In genomic region chr18:48607049-48607984, GRCh38 we compare ENCODE assay signal across 15 cellular contexts.
DNase-seq lines count a peak whose midpoint lies in the region; ATAC-seq and TF ChIP-seq lines count a peak whose summit lies in the region.
"Had no signal": no experiment of that assay in that cellular context is flagged by ENCODE, and none has a peak within 500 bp of the region (broad histone marks: within the 10 kb centered on the region; RNA-seq: fewer than 3 reads in every experiment).

No MANE protein-coding gene starts in this region.

- H3K4me3 ChIP-seq in choroid plexus epithelial cell (ENCODE audit: low read depth, low read length) (no peak overlapping the region), mesenchymal stem cell (ENCODE audit: insufficient read depth in 1 of 2, low read depth in 1 of 2, low read length in 2 of 2) (no peak overlapping the region)

- CTCF ChIA-PET in Calu3 (lab: Charles Lee) = interaction anchor here (0.7 kb wide), 1 partner anchor 410 kb away, joined by 3 read pairs; no protein-coding TSS in a partner anchor

- peaks cover 46% of the 10 kb centered on the region for H3K79me1 ChIP-seq in mesenchymal stem cell (replicated peaks; ENCODE audit: low read length, poor library complexity, severe bottlenecking)

- H3K9me3 ChIP-seq in mesenchymal stem cell (ENCODE audit: control insufficient read depth, low read length) = no peaks in the 10 kb centered on the region

- peak overlapping the region; percentile 88 for H2AK5ac ChIP-seq in mesenchymal stem cell (ENCODE audit: low read length, severe bottlenecking)

- no peaks in the 10 kb centered on the region for H3K27me3 Mint-ChIP-seq in Calu3 (ENCODE audit: unreplicated experiment)
- H3K27me3 Mint-ChIP-seq: IgD-negative memory B cell, naive B cell had no signal

- no peak overlapping the region for H2BK12ac ChIP-seq in mesenchymal stem cell (ENCODE audit: low read length in 2 of 2)

- no peaks in the 10 kb centered on the region for H3K36me3 Mint-ChIP-seq in Calu3 (ENCODE audit: insufficient read depth, unreplicated experiment)
- H3K36me3 Mint-ChIP-seq: CD8-positive, alpha-beta T cell had no signal

- H3K27me3 ChIP-seq in mesenchymal stem cell (ENCODE audit: control insufficient read depth in 1 of 2, insufficient read depth in 1 of 2, low read length in 2 of 2) = no peaks in the 10 kb centered on the region

- TF ChIP-seq CTCF in choroid plexus epithelial cell (conservative IDR thresholded peaks at IDR 0.05; ENCODE audit: low read depth, low read length) (peak; percentile 19), Calu3 (IDR thresholded peaks at IDR 0.05; ENCODE audit: unreplicated experiment) (no peak)

- no peak for TF ChIP-seq RAD21 in Ishikawa (IDR thresholded peaks at IDR 0.05; ENCODE audit: low read depth)

- H3K36me3 ChIP-seq in mesenchymal stem cell (ENCODE audit: control insufficient read depth in 1 of 2, insufficient read depth in 2 of 2, low read depth in 1 of 2, low read length in 2 of 2) = peaks cover 0 to 26% of the 10 kb centered on the region in 2 experiments

- no peak overlapping the region for H3K27ac Mint-ChIP-seq in Calu3 (ENCODE audit: unreplicated experiment)
- H3K27ac Mint-ChIP-seq: CD8-positive, alpha-beta T cell; IgD-negative memory B cell had no signal

- H3K4me3 Mint-ChIP-seq in Calu3 (ENCODE audit: low read depth, unreplicated experiment) = no peak overlapping the region
- H3K4me3 Mint-ChIP-seq: CD8-positive, alpha-beta T cell; IgD-negative memory B cell; naive B cell had no signal

- H3K4me1 ChIP-seq in mesenchymal stem cell (ENCODE audit: control insufficient read depth, insufficient read depth, low read depth, low read length) = peaks cover 54% of the 10 kb centered on the region

- no peak overlapping the region for H4K91ac ChIP-seq in mesenchymal stem cell (ENCODE audit: low read length)

- H3K9ac ChIP-seq in mesenchymal stem cell (ENCODE audit: low read length) = no peak overlapping the region

- no peak overlapping the region for H2BK5ac ChIP-seq in mesenchymal stem cell (ENCODE audit: low read depth, low read length, poor library complexity, severe bottlenecking)

- H3K4ac ChIP-seq in mesenchymal stem cell (ENCODE audit: low read depth in 1 of 2, low read length in 2 of 2) = no peak overlapping the region

- no peak overlapping the region for H2AFZ ChIP-seq in mesenchymal stem cell (ENCODE audit: low read depth, low read length)

- peak; percentile 85 for DNase-seq in AG08396 (ENCODE audit: low spot score)
- peak; percentile 94 for DNase-seq in choroid plexus epithelial cell (ENCODE audit: low read depth)
- peak; percentile 85 for DNase-seq in mesenchymal stem cell
- DNase-seq in Kasumi-1 (lab: John Stamatoyannopoulos, UW) = no peak
- DNase-seq in Calu3 = no peak
- DNase-seq: activated effector memory CD4-positive, alpha-beta T cell treated with anti-CD3 and anti-CD28 coated beads, Interleukin-2, amount 50 U/mL, for 16 hours; CD8-positive, alpha-beta T cell; naive B cell; NCI-H82 had no signal

- intact Hi-C loops in Calu3 (cut with micrococcal nuclease; ENCODE audit: unreplicated experiment) = no loop called here

- no TSS peak for BruUV-seq in Calu3 (replicated peaks; lab: Mats Ljungman, UMichigan)

- WGBS in mesenchymal stem cell = 45% methylated on average over 8 of the region's 8 CpGs

- H3K23ac ChIP-seq in mesenchymal stem cell (ENCODE audit: low read length in 2 of 2) = no peak overlapping the region

- no peaks in the 10 kb centered on the region for H3K4me1 Mint-ChIP-seq in Calu3 (ENCODE audit: low read depth, unreplicated experiment)
- H3K4me1 Mint-ChIP-seq: IgD-negative memory B cell had no signal

- no peak overlapping the region for H3K18ac ChIP-seq in mesenchymal stem cell (ENCODE audit: low read depth in 1 of 2, low read length in 2 of 2)

- ATAC-seq in GM21515 (IDR thresholded peaks at IDR 0.05; ENCODE audit: unreplicated experiment) (no peak), HG02852 (IDR thresholded peaks at IDR 0.05; ENCODE audit: unreplicated experiment) (no peak)
- ATAC-seq: CD8-positive, alpha-beta T cell had no signal

- no peak overlapping the region for H2BK15ac ChIP-seq in mesenchymal stem cell (ENCODE audit: low read depth, poor library complexity, severe bottlenecking)

- no peak overlapping the region for H3K4me2 ChIP-seq in mesenchymal stem cell (ENCODE audit: low read length, poor library complexity, severe bottlenecking)

- no peak overlapping the region for H2BK120ac ChIP-seq in mesenchymal stem cell (ENCODE audit: low read depth, low read length)

- no peak for TF ChIP-seq EP300 in Ishikawa (IDR thresholded peaks at IDR 0.05; ENCODE audit: borderline replicate concordance)

- H4K8ac ChIP-seq in mesenchymal stem cell (ENCODE audit: low read length) = no peak overlapping the region

- no peak overlapping the region for H3K14ac ChIP-seq in mesenchymal stem cell (ENCODE audit: low read length in 2 of 2)

- peaks cover 7% of the 10 kb centered on the region for H3K9me3 Mint-ChIP-seq in Calu3 (ENCODE audit: low read depth, unreplicated experiment)
- H3K9me3 Mint-ChIP-seq: CD8-positive, alpha-beta T cell; IgD-negative memory B cell had no signal

- H3K27ac ChIP-seq in mesenchymal stem cell (ENCODE audit: low read length, poor library complexity, severe bottlenecking) = peak overlapping the region; percentile 80
- H3K27ac ChIP-seq: epithelial cell of prostate, VCaP had no signal

TF ChIP-seq in Ishikawa, 13 proteins besides CTCF, POLR2A, EP300 and RAD21:
- peak; percentile 72 for TF ChIP-seq NFIC (IDR thresholded peaks at IDR 0.05)
- TF ChIP-seq REST (IDR thresholded peaks at IDR 0.05; ENCODE audit: low read depth) = peak; percentile 87
- TF ChIP-seq CEBPB (IDR thresholded peaks at IDR 0.05) = no peak
- TF ChIP-seq MAX (IDR thresholded peaks at IDR 0.05) = 0 out of 2 replicates have a peak, but pooled peaks have one; percentile 22
- peak; percentile 85 for TF ChIP-seq TEAD4 (IDR thresholded peaks at IDR 0.05)

Comparison
In these comparisons a context has a peak if more than half of its experiments do, and no peak if none do; other contexts are left out.
1. DNase-seq: peak in AG08396 (single experiment), choroid plexus epithelial cell (single experiment) and mesenchymal stem cell (single experiment); none in Kasumi-1 (0 of 2) and Calu3 (single experiment).